ENCODE assay signal across 8 cellular contexts in the genomic region with DNA sequence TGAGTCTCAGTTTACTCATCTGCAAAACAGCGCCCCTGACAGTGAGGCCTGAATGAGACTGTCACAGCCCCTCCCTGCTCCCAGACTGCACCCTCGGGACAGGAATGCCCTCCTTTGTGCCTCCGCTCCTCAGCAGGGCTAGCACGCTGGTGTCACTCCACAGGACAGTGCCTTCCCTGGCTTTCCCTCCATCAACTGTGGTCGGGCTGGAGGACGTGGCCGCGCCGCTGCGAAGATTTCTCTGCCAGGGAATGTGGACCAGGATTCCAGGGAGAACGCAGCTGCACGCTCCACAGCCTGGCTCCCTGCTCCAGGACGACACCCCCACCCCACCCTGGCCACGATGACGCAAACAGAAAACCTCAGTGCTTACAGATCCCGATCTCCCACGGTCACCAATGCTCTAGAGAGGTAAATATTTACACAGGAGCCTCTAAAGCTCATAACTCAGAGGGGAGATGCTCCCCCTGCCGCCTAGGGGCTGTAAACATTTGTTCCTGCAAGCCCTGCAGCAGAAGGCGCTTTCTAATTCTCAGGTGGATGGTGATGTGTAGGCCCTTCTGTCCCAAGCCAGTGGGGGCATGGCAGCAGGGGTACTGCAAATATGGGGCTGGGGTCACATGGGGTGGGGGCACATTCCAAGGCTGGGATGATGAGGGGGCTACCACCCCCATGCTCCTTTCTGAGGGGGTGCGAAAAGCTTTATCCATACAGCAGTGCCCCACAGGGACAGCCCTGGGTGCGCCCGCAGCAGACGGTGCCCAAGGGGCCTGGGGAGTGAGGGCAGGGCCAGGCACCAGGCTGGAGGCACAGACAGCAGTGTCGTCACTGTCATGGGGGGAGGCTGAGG. TPM values are rescaled to one million over a fixed set of nuclear protein-coding genes. Genes with fewer than 3 reads are reported as not detected.
DNase-seq lines count a peak whose midpoint lies in the region; ATAC-seq, FAIRE-seq and TF ChIP-seq lines count a peak whose summit lies in the region.

No MANE protein-coding gene starts in this region.

- peaks cover 79% of the 10 kb centered on the region for H3K4me1 Mint-ChIP-seq in nephron
- H3K4me1 Mint-ChIP-seq in activated CD8-positive, alpha-beta T cell treated with anti-CD3 and anti-CD28 coated beads, Interleukin-2, amount 10 ng/mL, durations not matched to agents 7 days and 5 days (ENCODE audit: low read depth), result no peaks in the 10 kb centered on the region

- peak; percentile 55 for FAIRE-seq in endometrium (lab: Jason Lieb, UNC)

- peak; percentile 21 to 33 (median 29) for TF ChIP-seq CTCF in nephron (IDR thresholded peaks at IDR 0.05; ENCODE audit: unreplicated experiment in 3 of 3)

- CTCF ChIA-PET in activated CD8-positive, alpha-beta T cell treated with anti-CD3 and anti-CD28 coated beads, Interleukin-2, amount 10 ng/mL, durations not matched to agents 7 days and 5 days (lab: Charles Lee), result no interaction called here

- POLR2A ChIA-PET in activated CD8-positive, alpha-beta T cell treated with anti-CD3 and anti-CD28 coated beads, Interleukin-2, amount 10 ng/mL, durations not matched to agents 7 days and 5 days (lab: Charles Lee), result no interaction called here

- peaks cover 6% of the 10 kb centered on the region for H3K36me3 Mint-ChIP-seq in nephron (ENCODE audit: low read depth)
- H3K36me3 Mint-ChIP-seq in activated CD8-positive, alpha-beta T cell treated with anti-CD3 and anti-CD28 coated beads, Interleukin-2, amount 10 ng/mL, durations not matched to agents 7 days and 5 days (ENCODE audit: low read depth), result no peaks in the 10 kb centered on the region

- ATAC-seq in GM21576 (IDR thresholded peaks at IDR 0.05; ENCODE audit: unreplicated experiment), result no peak
- ATAC-seq in activated CD8-positive, alpha-beta T cell treated with anti-CD3 and anti-CD28 coated beads, Interleukin-2, amount 10 ng/mL, durations not matched to agents 7 days and 5 days, result no peak

- H3K9me3 Mint-ChIP-seq in nephron, result no peaks in the 10 kb centered on the region
- H3K9me3 Mint-ChIP-seq in activated CD8-positive, alpha-beta T cell treated with anti-CD3 and anti-CD28 coated beads, Interleukin-2, amount 10 ng/mL, durations not matched to agents 7 days and 5 days (ENCODE audit: insufficient read depth), result no peaks in the 10 kb centered on the region

- no peaks in the 10 kb centered on the region for H3K27me3 Mint-ChIP-seq in nephron (ENCODE audit: low read depth)
- H3K27me3 Mint-ChIP-seq in activated CD8-positive, alpha-beta T cell treated with anti-CD3 and anti-CD28 coated beads, Interleukin-2, amount 10 ng/mL, durations not matched to agents 7 days and 5 days (ENCODE audit: low read depth), result no peaks in the 10 kb centered on the region

- H3K4me3 Mint-ChIP-seq in nephron, result peak overlapping the region; percentile 48 to 58 (median 53)
- H3K4me3 Mint-ChIP-seq in activated CD8-positive, alpha-beta T cell treated with anti-CD3 and anti-CD28 coated beads, Interleukin-2, amount 10 ng/mL, durations not matched to agents 7 days and 5 days, result no peak overlapping the region

- H3K27ac Mint-ChIP-seq in nephron, result peak overlapping the region; percentile 92 to 96 (median 95)
- no peak overlapping the region for H3K27ac Mint-ChIP-seq in activated CD8-positive, alpha-beta T cell treated with anti-CD3 and anti-CD28 coated beads, Interleukin-2, amount 10 ng/mL, durations not matched to agents 7 days and 5 days

- DNase-seq in EH (ENCODE audit: low read depth) (peak; percentile 99), NCI-H510A treated with DMSO at 0.1 percent for 48 hours (lab: John Stamatoyannopoulos, UW) (peak; percentile 95), medulla oblongata (ENCODE audit: extremely low spot score) (no peak)
- DNase-seq in activated CD8-positive, alpha-beta T cell treated with anti-CD3 and anti-CD28 coated beads, Interleukin-2, amount 10 ng/mL, durations not matched to agents 7 days and 5 days, result no peak
- no peak for DNase-seq in activated CD8-positive, alpha-beta memory T cell treated with anti-CD3 and anti-CD28 coated beads for 24 hours

RNA-seq across cellular contexts. Expression of a gene that starts 12.4 kb away (rescaled TPM):
- 1 to 10 TPM; 7.1 to 8.1 TPM for total RNA-seq in activated CD8-positive, alpha-beta T cell treated with anti-CD3 and anti-CD28 coated beads, Interleukin-2, amount 10 ng/mL, durations not matched to agents 7 days and 5 days

Comparison
In these comparisons a context has a peak if more than half of its experiments do, and no peak if none do; other contexts are left out.
1. DNase-seq: peak in EH (single experiment) and NCI-H510A treated with DMSO at 0.1 percent for 48 hours (single experiment); none in medulla oblongata (single experiment), activated CD8-positive, alpha-beta T cell treated with anti-CD3 and anti-CD28 coated beads, Interleukin-2, amount 10 ng/mL, durations not matched to agents 7 days and 5 days (single experiment) and activated CD8-positive, alpha-beta memory T cell treated with anti-CD3 and anti-CD28 coated beads for 24 hours (single experiment).